21 cellular contexts compared by ENCODE assay signal in genomic region chr2:75571730-75572430, GRCh38. TPM values are rescaled to one million over a fixed set of nuclear protein-coding genes. Genes with fewer than 3 reads are reported as not detected.
DNase-seq lines count a peak whose midpoint lies in the region; TF ChIP-seq lines count a peak whose summit lies in the region.
"Had no signal": no experiment of that assay in that cellular context is flagged by ENCODE, and none has a peak within 500 bp of the region (broad histone marks: within the 10 kb centered on the region; RNA-seq: fewer than 3 reads in every experiment).

No MANE protein-coding gene starts in this region.

- H3K4me3 ChIP-seq in fibroblast of mammary gland (ENCODE audit: control insufficient read depth, low read depth, low read length) = no peak overlapping the region
- H3K4me3 ChIP-seq: gastroesophageal sphincter, ovary had no signal

- TF ChIP-seq CTCF in fibroblast of mammary gland (conservative IDR thresholded peaks at IDR 0.05; ENCODE audit: control insufficient read depth, insufficient read depth, low read depth, low read length) = no peak
- no peak for TF ChIP-seq CTCF in nephron (IDR thresholded peaks at IDR 0.05; ENCODE audit: unreplicated experiment in 3 of 3)

- DNase-seq in activated naive CD8-positive, alpha-beta T cell treated with anti-CD3 and anti-CD28 coated beads for 36 hours = no peak
- DNase-seq in fibroblast of mammary gland (ENCODE audit: low read depth) (peak; percentile 66), foreskin melanocyte (no peak), NAMALWA (ENCODE audit: low spot score) (no peak), NCI-H1048 (lab: John Stamatoyannopoulos, UW) (no peak), D341Med (ENCODE audit: low spot score) (no peak)
- DNase-seq: activated CD4-positive, alpha-beta T cell treated with anti-CD3 and anti-CD28 coated beads for 48 hours; activated CD8-positive, alpha-beta memory T cell treated with anti-CD3 and anti-CD28 coated beads, Interleukin-2, amount 50 U/mL, for 48 hours; cortex of kidney; DMS153; left ventricle myocardium superior; NCI-H187 treated with DMSO at 0.1 percent for 48 hours; NCI-H345; NK-92 treated with Interleukin-12 subunit alpha and Interleukin-12 subunit beta, amount 100 ng/mL, for 24 hours; ovary; stimulated activated CD4-positive, alpha-beta T cell treated with anti-CD3 and anti-CD28 coated beads, Interleukin-2, amount 100 ng/mL, for 48 hours; T1000 had no signal

- H3K4me3 Mint-ChIP-seq in activated naive CD8-positive, alpha-beta T cell = no peak overlapping the region
- no peak overlapping the region for H3K4me3 Mint-ChIP-seq in activated naive CD8-positive, alpha-beta T cell treated with anti-CD3 and anti-CD28 coated beads for 36 hours
- no peak overlapping the region for H3K4me3 Mint-ChIP-seq in nephron
- H3K4me3 Mint-ChIP-seq: CD14-positive monocyte had no signal

- H3K27ac Mint-ChIP-seq in activated naive CD8-positive, alpha-beta T cell = peak overlapping the region; percentile 23
- H3K27ac Mint-ChIP-seq in activated naive CD8-positive, alpha-beta T cell treated with anti-CD3 and anti-CD28 coated beads for 36 hours = no peak overlapping the region
- peak overlapping the region; percentile 92 to 99 (median 94) for H3K27ac Mint-ChIP-seq in nephron
- H3K27ac Mint-ChIP-seq: CD14-positive monocyte had no signal

- no peaks in the 10 kb centered on the region for H3K36me3 Mint-ChIP-seq in activated naive CD8-positive, alpha-beta T cell
- H3K36me3 Mint-ChIP-seq in activated naive CD8-positive, alpha-beta T cell treated with anti-CD3 and anti-CD28 coated beads for 36 hours = no peaks in the 10 kb centered on the region
- no peaks in the 10 kb centered on the region for H3K36me3 Mint-ChIP-seq in nephron (ENCODE audit: low read depth)
- H3K36me3 Mint-ChIP-seq: CD14-positive monocyte had no signal

- H3K27me3 Mint-ChIP-seq in activated naive CD8-positive, alpha-beta T cell = peaks cover 22% of the 10 kb centered on the region
- peaks cover 34% of the 10 kb centered on the region for H3K27me3 Mint-ChIP-seq in activated naive CD8-positive, alpha-beta T cell treated with anti-CD3 and anti-CD28 coated beads for 36 hours
- H3K27me3 Mint-ChIP-seq in nephron (ENCODE audit: low read depth) = peaks cover 3% of the 10 kb centered on the region

- H3K9me3 Mint-ChIP-seq in activated naive CD8-positive, alpha-beta T cell (ENCODE audit: low read depth) = peaks cover 5% of the 10 kb centered on the region
- H3K9me3 Mint-ChIP-seq in activated naive CD8-positive, alpha-beta T cell treated with anti-CD3 and anti-CD28 coated beads for 36 hours = no peaks in the 10 kb centered on the region
- H3K9me3 Mint-ChIP-seq in nephron = peaks cover 3% of the 10 kb centered on the region

- peaks cover 2% of the 10 kb centered on the region for H3K4me1 Mint-ChIP-seq in activated naive CD8-positive, alpha-beta T cell (ENCODE audit: low read depth)
- peaks cover 9% of the 10 kb centered on the region for H3K4me1 Mint-ChIP-seq in activated naive CD8-positive, alpha-beta T cell treated with anti-CD3 and anti-CD28 coated beads for 36 hours
- peaks cover 30% of the 10 kb centered on the region for H3K4me1 Mint-ChIP-seq in nephron
- H3K4me1 Mint-ChIP-seq: CD14-positive monocyte had no signal

RNA-seq across cellular contexts. Expression of gene EVA1A, which starts 11.1 kb away (rescaled TPM):
- under 1 TPM; 0.23 to 0.36 TPM for total RNA-seq in activated naive CD8-positive, alpha-beta T cell treated with anti-CD3 and anti-CD28 coated beads for 36 hours
